Comparison of ENCODE assay signal across 1 cellular context in the genomic region with DNA sequence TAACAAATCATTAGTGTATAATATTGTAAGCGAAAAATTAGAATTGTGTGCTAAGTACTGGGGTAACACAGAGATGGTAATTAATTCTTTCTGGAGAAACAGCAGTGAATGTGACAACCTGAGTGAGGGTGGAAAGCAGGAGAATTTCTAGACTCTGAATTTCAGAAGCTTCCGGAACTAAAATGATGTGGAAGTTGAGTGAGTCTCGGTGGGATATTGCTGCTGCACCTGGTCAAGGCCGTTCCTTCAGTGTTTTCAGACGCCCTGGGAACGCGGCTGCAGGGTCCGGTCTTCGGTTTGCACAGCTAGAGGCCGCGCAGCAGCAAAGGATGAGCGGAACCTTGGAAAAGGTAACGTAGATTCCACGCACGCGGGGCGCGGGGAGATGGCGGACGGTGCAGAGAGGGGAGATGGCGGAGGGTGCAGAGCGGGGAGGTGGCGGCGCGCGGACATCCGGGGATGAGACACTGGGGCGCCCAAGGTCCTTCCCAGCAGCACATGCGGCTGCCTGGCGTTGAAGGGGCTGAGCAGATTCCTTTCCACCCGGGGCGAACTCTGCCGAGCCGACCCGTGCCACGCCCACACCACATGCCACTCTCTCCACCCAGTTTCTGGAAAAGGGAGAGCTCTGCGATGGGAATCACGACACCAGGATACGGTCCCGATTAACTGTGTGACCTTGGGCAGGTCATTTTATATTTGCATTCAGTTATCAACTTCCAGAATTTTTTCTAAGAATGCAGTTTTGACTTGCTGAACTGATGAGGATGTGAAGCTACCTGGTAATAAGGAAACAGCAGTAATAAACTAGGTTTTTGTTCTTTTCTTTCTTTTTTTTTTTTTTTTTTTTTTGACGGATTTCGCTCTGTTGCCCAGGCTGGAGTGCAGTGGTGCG.
TF ChIP-seq lines count a peak whose summit lies in the region.

A gene (plus strand): TSS at position 232 of the 895 bp plus-strand sequence. CDS start 98 bp downstream, at position 330.

TF ChIP-seq in HepG2, 621 proteins besides CTCF, POLR2A, EP300 and RAD21 (continued from another document and continues in another):
- TF ChIP-seq, protein P1, sequence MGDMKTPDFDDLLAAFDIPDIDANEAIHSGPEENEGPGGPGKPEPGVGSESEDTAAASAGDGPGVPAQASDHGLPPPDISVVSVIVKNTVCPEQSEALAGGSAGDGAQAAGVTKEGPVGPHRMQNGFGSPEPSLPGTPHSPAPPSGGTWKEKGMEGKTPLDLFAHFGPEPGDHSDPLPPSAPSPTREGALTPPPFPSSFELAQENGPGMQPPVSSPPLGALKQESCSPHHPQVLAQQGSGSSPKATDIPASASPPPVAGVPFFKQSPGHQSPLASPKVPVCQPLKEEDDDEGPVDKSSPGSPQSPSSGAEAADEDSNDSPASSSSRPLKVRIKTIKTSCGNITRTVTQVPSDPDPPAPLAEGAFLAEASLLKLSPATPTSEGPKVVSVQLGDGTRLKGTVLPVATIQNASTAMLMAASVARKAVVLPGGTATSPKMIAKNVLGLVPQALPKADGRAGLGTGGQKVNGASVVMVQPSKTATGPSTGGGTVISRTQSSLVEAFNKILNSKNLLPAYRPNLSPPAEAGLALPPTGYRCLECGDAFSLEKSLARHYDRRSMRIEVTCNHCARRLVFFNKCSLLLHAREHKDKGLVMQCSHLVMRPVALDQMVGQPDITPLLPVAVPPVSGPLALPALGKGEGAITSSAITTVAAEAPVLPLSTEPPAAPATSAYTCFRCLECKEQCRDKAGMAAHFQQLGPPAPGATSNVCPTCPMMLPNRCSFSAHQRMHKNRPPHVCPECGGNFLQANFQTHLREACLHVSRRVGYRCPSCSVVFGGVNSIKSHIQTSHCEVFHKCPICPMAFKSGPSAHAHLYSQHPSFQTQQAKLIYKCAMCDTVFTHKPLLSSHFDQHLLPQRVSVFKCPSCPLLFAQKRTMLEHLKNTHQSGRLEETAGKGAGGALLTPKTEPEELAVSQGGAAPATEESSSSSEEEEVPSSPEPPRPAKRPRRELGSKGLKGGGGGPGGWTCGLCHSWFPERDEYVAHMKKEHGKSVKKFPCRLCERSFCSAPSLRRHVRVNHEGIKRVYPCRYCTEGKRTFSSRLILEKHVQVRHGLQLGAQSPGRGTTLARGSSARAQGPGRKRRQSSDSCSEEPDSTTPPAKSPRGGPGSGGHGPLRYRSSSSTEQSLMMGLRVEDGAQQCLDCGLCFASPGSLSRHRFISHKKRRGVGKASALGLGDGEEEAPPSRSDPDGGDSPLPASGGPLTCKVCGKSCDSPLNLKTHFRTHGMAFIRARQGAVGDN (CRISPR knock-in tag; IDR thresholded peaks at IDR 0.05) = peak; percentile 99
- TF ChIP-seq MED1 (CRISPR knock-in tag; IDR thresholded peaks at IDR 0.05) (peak; percentile 77), MAF1 (CRISPR knock-in tag; IDR thresholded peaks at IDR 0.05; ENCODE audit: borderline replicate concordance) (no peak), ZNF354B (CRISPR knock-in tag; IDR thresholded peaks at IDR 0.05) (0 out of 2 replicates have a peak, but pooled peaks have one; percentile 29), ZNF564 (CRISPR knock-in tag; IDR thresholded peaks at IDR 0.05) (no peak), ZNF569 (CRISPR knock-in tag; IDR thresholded peaks at IDR 0.05; ENCODE audit: borderline replicate concordance) (no peak), PRPF4 (IDR thresholded peaks at IDR 0.05; ENCODE audit: low read depth, low read length, poor library complexity, severe bottlenecking) (no peak), TGIF2 (CRISPR knock-in tag; IDR thresholded peaks at IDR 0.05) (peak; percentile 71; the same call in 1 of the 2 replicates), ZNF34 (CRISPR knock-in tag; IDR thresholded peaks at IDR 0.05; ENCODE audit: borderline replicate concordance) (0 out of 2 replicates have a peak, but pooled peaks have one; percentile 67), CHCHD3 (CRISPR knock-in tag; IDR thresholded peaks at IDR 0.05) (0 out of 2 replicates have a peak, but pooled peaks have one; percentile 46), PAX8 (CRISPR knock-in tag; IDR thresholded peaks at IDR 0.05; ENCODE audit: borderline replicate concordance) (no peak), RXRB (CRISPR knock-in tag; IDR thresholded peaks at IDR 0.05; ENCODE audit: borderline replicate concordance) (0 out of 2 replicates have a peak, but pooled peaks have one; percentile 36), ZNF451 (CRISPR knock-in tag; IDR thresholded peaks at IDR 0.05) (peak; percentile 58; the same call in 1 of the 2 replicates), GABPB1 (CRISPR knock-in tag; IDR thresholded peaks at IDR 0.05) (peak; percentile 95), KDM4B (CRISPR knock-in tag; IDR thresholded peaks at IDR 0.05) (no peak; the same call in 1 of the 2 replicates), ZNF737 (CRISPR knock-in tag; IDR thresholded peaks at IDR 0.05; ENCODE audit: borderline replicate concordance) (peak; percentile 96), ZC3H4 (CRISPR knock-in tag; IDR thresholded peaks at IDR 0.05; ENCODE audit: borderline replicate concordance) (peak; percentile 64; the same call in 1 of the 2 replicates), ZNF101 (CRISPR knock-in tag; IDR thresholded peaks at IDR 0.05; ENCODE audit: borderline replicate concordance, low read depth) (no peak), NONO (IDR thresholded peaks at IDR 0.05) (no peak), NONO (CRISPR knock-in tag; conservative IDR thresholded peaks at IDR 0.05) (peak; percentile 95), MXI1 (IDR thresholded peaks at IDR 0.05; ENCODE audit: borderline replicate concordance, low read depth, low read length) (peak; percentile 94; the same call in 2 of the 3 replicates), PHF21A (CRISPR knock-in tag; IDR thresholded peaks at IDR 0.05) (peak; percentile 96), PPARG (CRISPR knock-in tag; conservative IDR thresholded peaks at IDR 0.05) (no peak), ZSCAN29 (CRISPR knock-in tag; conservative IDR thresholded peaks at IDR 0.05) (peak; percentile 94), SRSF9 (IDR thresholded peaks at IDR 0.05; ENCODE audit: borderline replicate concordance, insufficient read depth, low read depth, low read length, poor library complexity, severe bottlenecking) (no peak), HCFC1 (IDR thresholded peaks at IDR 0.05; ENCODE audit: low read depth, low read length) (peak; percentile 48; the same call in 1 of the 2 replicates), HHEX (CRISPR knock-in tag; IDR thresholded peaks at IDR 0.05) (no peak), KLF6 (CRISPR knock-in tag; IDR thresholded peaks at IDR 0.05) (peak; percentile 82), ZNF468 (CRISPR knock-in tag; IDR thresholded peaks at IDR 0.05) (no peak), ZIK1 (CRISPR knock-in tag; IDR thresholded peaks at IDR 0.05; ENCODE audit: borderline replicate concordance, low read depth) (peak; percentile 81; the same call in 1 of the 2 replicates), KLF15 (CRISPR knock-in tag; IDR thresholded peaks at IDR 0.05; ENCODE audit: borderline replicate concordance) (no peak), ZBTB21 (CRISPR knock-in tag; IDR thresholded peaks at IDR 0.05) (no peak)
- TF ChIP-seq, protein P2, sequence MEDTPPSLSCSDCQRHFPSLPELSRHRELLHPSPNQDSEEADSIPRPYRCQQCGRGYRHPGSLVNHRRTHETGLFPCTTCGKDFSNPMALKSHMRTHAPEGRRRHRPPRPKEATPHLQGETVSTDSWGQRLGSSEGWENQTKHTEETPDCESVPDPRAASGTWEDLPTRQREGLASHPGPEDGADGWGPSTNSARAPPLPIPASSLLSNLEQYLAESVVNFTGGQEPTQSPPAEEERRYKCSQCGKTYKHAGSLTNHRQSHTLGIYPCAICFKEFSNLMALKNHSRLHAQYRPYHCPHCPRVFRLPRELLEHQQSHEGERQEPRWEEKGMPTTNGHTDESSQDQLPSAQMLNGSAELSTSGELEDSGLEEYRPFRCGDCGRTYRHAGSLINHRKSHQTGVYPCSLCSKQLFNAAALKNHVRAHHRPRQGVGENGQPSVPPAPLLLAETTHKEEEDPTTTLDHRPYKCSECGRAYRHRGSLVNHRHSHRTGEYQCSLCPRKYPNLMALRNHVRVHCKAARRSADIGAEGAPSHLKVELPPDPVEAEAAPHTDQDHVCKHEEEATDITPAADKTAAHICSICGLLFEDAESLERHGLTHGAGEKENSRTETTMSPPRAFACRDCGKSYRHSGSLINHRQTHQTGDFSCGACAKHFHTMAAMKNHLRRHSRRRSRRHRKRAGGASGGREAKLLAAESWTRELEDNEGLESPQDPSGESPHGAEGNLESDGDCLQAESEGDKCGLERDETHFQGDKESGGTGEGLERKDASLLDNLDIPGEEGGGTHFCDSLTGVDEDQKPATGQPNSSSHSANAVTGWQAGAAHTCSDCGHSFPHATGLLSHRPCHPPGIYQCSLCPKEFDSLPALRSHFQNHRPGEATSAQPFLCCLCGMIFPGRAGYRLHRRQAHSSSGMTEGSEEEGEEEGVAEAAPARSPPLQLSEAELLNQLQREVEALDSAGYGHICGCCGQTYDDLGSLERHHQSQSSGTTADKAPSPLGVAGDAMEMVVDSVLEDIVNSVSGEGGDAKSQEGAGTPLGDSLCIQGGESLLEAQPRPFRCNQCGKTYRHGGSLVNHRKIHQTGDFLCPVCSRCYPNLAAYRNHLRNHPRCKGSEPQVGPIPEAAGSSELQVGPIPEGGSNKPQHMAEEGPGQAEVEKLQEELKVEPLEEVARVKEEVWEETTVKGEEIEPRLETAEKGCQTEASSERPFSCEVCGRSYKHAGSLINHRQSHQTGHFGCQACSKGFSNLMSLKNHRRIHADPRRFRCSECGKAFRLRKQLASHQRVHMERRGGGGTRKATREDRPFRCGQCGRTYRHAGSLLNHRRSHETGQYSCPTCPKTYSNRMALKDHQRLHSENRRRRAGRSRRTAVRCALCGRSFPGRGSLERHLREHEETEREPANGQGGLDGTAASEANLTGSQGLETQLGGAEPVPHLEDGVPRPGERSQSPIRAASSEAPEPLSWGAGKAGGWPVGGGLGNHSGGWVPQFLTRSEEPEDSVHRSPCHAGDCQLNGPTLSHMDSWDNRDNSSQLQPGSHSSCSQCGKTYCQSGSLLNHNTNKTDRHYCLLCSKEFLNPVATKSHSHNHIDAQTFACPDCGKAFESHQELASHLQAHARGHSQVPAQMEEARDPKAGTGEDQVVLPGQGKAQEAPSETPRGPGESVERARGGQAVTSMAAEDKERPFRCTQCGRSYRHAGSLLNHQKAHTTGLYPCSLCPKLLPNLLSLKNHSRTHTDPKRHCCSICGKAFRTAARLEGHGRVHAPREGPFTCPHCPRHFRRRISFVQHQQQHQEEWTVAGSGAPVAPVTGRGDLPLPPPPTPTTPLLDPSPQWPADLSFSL (CRISPR knock-in tag; IDR thresholded peaks at IDR 0.05) = 0 out of 2 replicates have a peak, but pooled peaks have one; percentile 67
- TF ChIP-seq, protein P3, sequence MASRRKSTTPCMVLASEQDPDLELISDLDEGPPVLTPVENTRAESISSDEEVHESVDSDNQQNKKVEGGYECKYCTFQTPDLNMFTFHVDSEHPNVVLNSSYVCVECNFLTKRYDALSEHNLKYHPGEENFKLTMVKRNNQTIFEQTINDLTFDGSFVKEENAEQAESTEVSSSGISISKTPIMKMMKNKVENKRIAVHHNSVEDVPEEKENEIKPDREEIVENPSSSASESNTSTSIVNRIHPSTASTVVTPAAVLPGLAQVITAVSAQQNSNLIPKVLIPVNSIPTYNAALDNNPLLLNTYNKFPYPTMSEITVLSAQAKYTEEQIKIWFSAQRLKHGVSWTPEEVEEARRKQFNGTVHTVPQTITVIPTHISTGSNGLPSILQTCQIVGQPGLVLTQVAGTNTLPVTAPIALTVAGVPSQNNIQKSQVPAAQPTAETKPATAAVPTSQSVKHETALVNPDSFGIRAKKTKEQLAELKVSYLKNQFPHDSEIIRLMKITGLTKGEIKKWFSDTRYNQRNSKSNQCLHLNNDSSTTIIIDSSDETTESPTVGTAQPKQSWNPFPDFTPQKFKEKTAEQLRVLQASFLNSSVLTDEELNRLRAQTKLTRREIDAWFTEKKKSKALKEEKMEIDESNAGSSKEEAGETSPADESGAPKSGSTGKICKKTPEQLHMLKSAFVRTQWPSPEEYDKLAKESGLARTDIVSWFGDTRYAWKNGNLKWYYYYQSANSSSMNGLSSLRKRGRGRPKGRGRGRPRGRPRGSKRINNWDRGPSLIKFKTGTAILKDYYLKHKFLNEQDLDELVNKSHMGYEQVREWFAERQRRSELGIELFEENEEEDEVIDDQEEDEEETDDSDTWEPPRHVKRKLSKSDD (CRISPR knock-in tag; IDR thresholded peaks at IDR 0.05; ENCODE audit: low read depth) = peak; percentile 64; the same call in 1 of the 2 replicates
- TF ChIP-seq, protein P4, sequence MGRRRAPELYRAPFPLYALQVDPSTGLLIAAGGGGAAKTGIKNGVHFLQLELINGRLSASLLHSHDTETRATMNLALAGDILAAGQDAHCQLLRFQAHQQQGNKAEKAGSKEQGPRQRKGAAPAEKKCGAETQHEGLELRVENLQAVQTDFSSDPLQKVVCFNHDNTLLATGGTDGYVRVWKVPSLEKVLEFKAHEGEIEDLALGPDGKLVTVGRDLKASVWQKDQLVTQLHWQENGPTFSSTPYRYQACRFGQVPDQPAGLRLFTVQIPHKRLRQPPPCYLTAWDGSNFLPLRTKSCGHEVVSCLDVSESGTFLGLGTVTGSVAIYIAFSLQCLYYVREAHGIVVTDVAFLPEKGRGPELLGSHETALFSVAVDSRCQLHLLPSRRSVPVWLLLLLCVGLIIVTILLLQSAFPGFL (CRISPR knock-in tag; IDR thresholded peaks at IDR 0.05) = no peak
- TF ChIP-seq, protein P5, sequence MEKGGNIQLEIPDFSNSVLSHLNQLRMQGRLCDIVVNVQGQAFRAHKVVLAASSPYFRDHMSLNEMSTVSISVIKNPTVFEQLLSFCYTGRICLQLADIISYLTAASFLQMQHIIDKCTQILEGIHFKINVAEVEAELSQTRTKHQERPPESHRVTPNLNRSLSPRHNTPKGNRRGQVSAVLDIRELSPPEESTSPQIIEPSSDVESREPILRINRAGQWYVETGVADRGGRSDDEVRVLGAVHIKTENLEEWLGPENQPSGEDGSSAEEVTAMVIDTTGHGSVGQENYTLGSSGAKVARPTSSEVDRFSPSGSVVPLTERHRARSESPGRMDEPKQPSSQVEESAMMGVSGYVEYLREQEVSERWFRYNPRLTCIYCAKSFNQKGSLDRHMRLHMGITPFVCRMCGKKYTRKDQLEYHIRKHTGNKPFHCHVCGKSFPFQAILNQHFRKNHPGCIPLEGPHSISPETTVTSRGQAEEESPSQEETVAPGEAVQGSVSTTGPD (CRISPR knock-in tag; IDR thresholded peaks at IDR 0.05) = no peak; the same call in 1 of the 2 replicates
